8 cellular contexts compared by ENCODE assay signal in the genomic region with DNA sequence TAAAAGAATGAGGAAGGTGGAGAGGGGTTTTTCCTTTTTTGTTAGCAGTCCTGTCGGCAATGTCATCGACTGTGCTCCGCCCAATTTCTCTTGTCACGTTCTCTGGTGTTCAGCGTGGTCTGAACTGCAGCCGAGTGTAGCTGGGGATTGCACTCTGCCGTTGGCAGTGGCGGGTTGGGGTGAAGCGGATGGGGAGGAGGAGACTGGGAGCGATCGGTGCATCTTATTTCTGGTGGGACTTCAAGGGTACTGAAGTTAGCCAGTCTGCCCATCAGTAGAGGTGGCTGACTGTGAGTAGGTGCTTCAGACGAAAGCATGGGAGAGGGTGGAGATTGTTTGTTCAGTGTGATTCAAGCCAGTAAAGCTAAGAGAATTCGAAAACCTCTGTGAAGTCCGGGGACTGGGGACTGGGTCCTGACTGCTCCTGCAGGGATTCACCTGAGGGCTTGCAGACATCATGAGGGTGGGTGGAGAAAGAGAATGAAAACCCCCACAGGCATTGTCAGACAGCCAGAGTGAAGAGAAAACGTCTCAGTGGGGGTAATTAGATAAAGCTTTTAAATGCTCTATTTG. TPM values are rescaled to one million over a fixed set of nuclear protein-coding genes. Genes with fewer than 3 reads are reported as not detected.
DNase-seq lines count a peak whose midpoint lies in the region; ATAC-seq and TF ChIP-seq lines count a peak whose summit lies in the region.

No MANE protein-coding gene starts in this region.

- CTCF ChIA-PET in SK-N-SH (lab: Yijun Ruan, JAX): no interaction called here

- H3K36me3 Mint-ChIP-seq in activated naive CD4-positive, alpha-beta T cell treated with anti-CD3 and anti-CD28 coated beads, Interleukin-2, amount 50 U/mL, for 24 hours: peaks cover 2% of the 10 kb centered on the region

- peak overlapping the region; percentile 44; the same call in 1 of the 2 replicates for H3K4me2 ChIP-seq in SK-N-SH

- in situ Hi-C loops in transverse colon (cut with MboI; ENCODE audit: low pct_ligation_motif_present in 1 of 4, low pct_unique_long_range_greater_than_20kb in 1 of 4, low sequenced_read_pairs in 3 of 4): loop anchor here in 1 of 4 donors (25.0 kb wide), 1 partner anchor 124 kb away; no protein-coding TSS in a partner anchor

- H3K27ac Mint-ChIP-seq in activated naive CD4-positive, alpha-beta T cell treated with anti-CD3 and anti-CD28 coated beads, Interleukin-2, amount 50 U/mL, for 24 hours: peak overlapping the region; percentile 95

- no peaks in the 10 kb centered on the region for H3K27me3 ChIP-seq in SK-N-SH (ENCODE audit: insufficient read depth)
- no peaks in the 10 kb centered on the region for H3K27me3 ChIP-seq in left lung
- H3K27me3 ChIP-seq in transverse colon: no peaks in the 10 kb centered on the region

- H3K9me2 ChIP-seq in SK-N-SH: no peaks in the 10 kb centered on the region

- H3K9me3 ChIP-seq in SK-N-SH (no peaks in the 10 kb centered on the region), left lung (no peaks in the 10 kb centered on the region), transverse colon (no peaks in the 10 kb centered on the region)

- H3K4me1 Mint-ChIP-seq in activated naive CD4-positive, alpha-beta T cell treated with anti-CD3 and anti-CD28 coated beads, Interleukin-2, amount 50 U/mL, for 24 hours: peaks cover 79% of the 10 kb centered on the region

- peaks cover 72% of the 10 kb centered on the region for H4K20me1 ChIP-seq in SK-N-SH (ENCODE audit: insufficient read depth)

- H3K9me3 Mint-ChIP-seq in activated naive CD4-positive, alpha-beta T cell treated with anti-CD3 and anti-CD28 coated beads, Interleukin-2, amount 50 U/mL, for 24 hours: no peaks in the 10 kb centered on the region

- no peak overlapping the region for H3K27ac ChIP-seq in SK-N-SH (ENCODE audit: low read depth in 2 of 2, low read length in 1 of 2)
- peak overlapping the region; percentile 22 to 48 for H3K27ac ChIP-seq in left lung
- peak overlapping the region; percentile 65 to 84 (median 83) for H3K27ac ChIP-seq in transverse colon

- 32% methylated on average over 15 of the region's 15 CpGs for WGBS in SK-N-SH (ENCODE audit: low lambda C conversion rate)
- 28 to 49% methylated on average over 13 to 15 of the region's 15 CpGs for WGBS in transverse colon (ENCODE audit: low coverage in 1 of 2), 2 donors

- no peak overlapping the region for H3K9ac ChIP-seq in SK-N-SH

- H3K4me3 Mint-ChIP-seq in activated naive CD4-positive, alpha-beta T cell treated with anti-CD3 and anti-CD28 coated beads, Interleukin-2, amount 50 U/mL, for 24 hours: peak overlapping the region; percentile 87

- peaks cover 6 to 32% of the 10 kb centered on the region in 2 experiments; a peak in 2 of 4 replicates for H3K4me1 ChIP-seq in SK-N-SH (ENCODE audit: control insufficient read depth in 1 of 2, insufficient read depth in 2 of 2, low read depth in 1 of 2, low read length in 1 of 2)
- peaks cover 30 to 82% of the 10 kb centered on the region in 2 donors for H3K4me1 ChIP-seq in left lung
- peaks cover 44 to 79% (median 60%) of the 10 kb centered on the region in 4 donors for H3K4me1 ChIP-seq in transverse colon

- no peak for TF ChIP-seq CTCF in SK-N-SH (IDR thresholded peaks at IDR 0.05)
- no peak for TF ChIP-seq CTCF in left lung (IDR thresholded peaks at IDR 0.05)
- no peak for TF ChIP-seq CTCF in transverse colon (IDR thresholded peaks at IDR 0.05)

- DNase-seq in SK-N-SH (peak; percentile 23), NCI-H748 treated with DMSO at 0.1 percent for 48 hours (lab: John Stamatoyannopoulos, UW) (peak; percentile 45), left lung (no peak), transverse colon (peak; percentile 44), EL (no peak)

- no peak for TF ChIP-seq RAD21 in SK-N-SH (IDR thresholded peaks at IDR 0.05; ENCODE audit: low read length)

- H2AFZ ChIP-seq in SK-N-SH (ENCODE audit: low read depth): no peak overlapping the region

- no peak for TF ChIP-seq POLR2A in transverse colon (IDR thresholded peaks at IDR 0.05)

- TF ChIP-seq EP300 in SK-N-SH (IDR thresholded peaks at IDR 0.05; ENCODE audit: borderline replicate concordance in 1 of 2, low read depth in 1 of 2, low read length in 1 of 2) (no peak), transverse colon (IDR thresholded peaks at IDR 0.05; ENCODE audit: low read depth) (no peak)

- ATAC-seq in SK-N-SH treated with all-trans-retinoic acid at 6 μM for 48 hours: no peak
- peak; percentile 57 for ATAC-seq in left lung
- ATAC-seq in HG03521 (IDR thresholded peaks at IDR 0.05; ENCODE audit: unreplicated experiment): no peak

- intact Hi-C loops in left lung (cut with DNase I) (no loop called here), transverse colon (cut with DNase I; ENCODE audit: low total_unique reads) (no loop called here)

- peak overlapping the region in 1 of 2 experiments; percentile 32; a peak in 1 of 4 replicates for H3K4me3 ChIP-seq in SK-N-SH (ENCODE audit: low read depth in 2 of 2, low read length in 1 of 2)
- no peak overlapping the region for H3K4me3 ChIP-seq in left lung
- peak overlapping the region in 2 of 4 donors; percentile 11 to 28 for H3K4me3 ChIP-seq in transverse colon

- no peaks in the 10 kb centered on the region for H3K36me3 ChIP-seq in SK-N-SH (replicated peaks in 1 of 2; ENCODE audit: control insufficient read depth in 1 of 2, insufficient read depth in 2 of 2, low read length in 1 of 2)
- H3K36me3 ChIP-seq in left lung: no peaks in the 10 kb centered on the region
- no peaks in the 10 kb centered on the region for H3K36me3 ChIP-seq in transverse colon

- POLR2A ChIA-PET in SK-N-SH (lab: Yijun Ruan, JAX): no interaction called here

- no peaks in the 10 kb centered on the region for H3K27me3 Mint-ChIP-seq in activated naive CD4-positive, alpha-beta T cell treated with anti-CD3 and anti-CD28 coated beads, Interleukin-2, amount 50 U/mL, for 24 hours

- peaks cover 89% of the 10 kb centered on the region for H3K79me2 ChIP-seq in SK-N-SH (ENCODE audit: insufficient read depth)

- peaks cover 3% of the 10 kb centered on the region for H3F3A ChIP-seq in SK-N-SH (replicated peaks; ENCODE audit: insufficient read depth)

TF ChIP-seq in SK-N-SH, 30 proteins besides CTCF, POLR2A, EP300 and RAD21 (continues in another document):
- TF ChIP-seq TAF1 (IDR thresholded peaks at IDR 0.05; ENCODE audit: borderline replicate concordance, low read depth, low read length) (no peak), TEAD4 (IDR thresholded peaks at IDR 0.05; ENCODE audit: borderline replicate concordance, insufficient read depth) (no peak)
- TF ChIP-seq, protein P1, sequence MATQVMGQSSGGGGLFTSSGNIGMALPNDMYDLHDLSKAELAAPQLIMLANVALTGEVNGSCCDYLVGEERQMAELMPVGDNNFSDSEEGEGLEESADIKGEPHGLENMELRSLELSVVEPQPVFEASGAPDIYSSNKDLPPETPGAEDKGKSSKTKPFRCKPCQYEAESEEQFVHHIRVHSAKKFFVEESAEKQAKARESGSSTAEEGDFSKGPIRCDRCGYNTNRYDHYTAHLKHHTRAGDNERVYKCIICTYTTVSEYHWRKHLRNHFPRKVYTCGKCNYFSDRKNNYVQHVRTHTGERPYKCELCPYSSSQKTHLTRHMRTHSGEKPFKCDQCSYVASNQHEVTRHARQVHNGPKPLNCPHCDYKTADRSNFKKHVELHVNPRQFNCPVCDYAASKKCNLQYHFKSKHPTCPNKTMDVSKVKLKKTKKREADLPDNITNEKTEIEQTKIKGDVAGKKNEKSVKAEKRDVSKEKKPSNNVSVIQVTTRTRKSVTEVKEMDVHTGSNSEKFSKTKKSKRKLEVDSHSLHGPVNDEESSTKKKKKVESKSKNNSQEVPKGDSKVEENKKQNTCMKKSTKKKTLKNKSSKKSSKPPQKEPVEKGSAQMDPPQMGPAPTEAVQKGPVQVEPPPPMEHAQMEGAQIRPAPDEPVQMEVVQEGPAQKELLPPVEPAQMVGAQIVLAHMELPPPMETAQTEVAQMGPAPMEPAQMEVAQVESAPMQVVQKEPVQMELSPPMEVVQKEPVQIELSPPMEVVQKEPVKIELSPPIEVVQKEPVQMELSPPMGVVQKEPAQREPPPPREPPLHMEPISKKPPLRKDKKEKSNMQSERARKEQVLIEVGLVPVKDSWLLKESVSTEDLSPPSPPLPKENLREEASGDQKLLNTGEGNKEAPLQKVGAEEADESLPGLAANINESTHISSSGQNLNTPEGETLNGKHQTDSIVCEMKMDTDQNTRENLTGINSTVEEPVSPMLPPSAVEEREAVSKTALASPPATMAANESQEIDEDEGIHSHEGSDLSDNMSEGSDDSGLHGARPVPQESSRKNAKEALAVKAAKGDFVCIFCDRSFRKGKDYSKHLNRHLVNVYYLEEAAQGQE (IDR thresholded peaks at IDR 0.05; ENCODE audit: low read depth, low read length): no peak

TF ChIP-seq in SK-N-SH treated with all-trans-retinoic acid at 6 μM for 48 hours, 23 proteins besides CTCF, POLR2A, EP300 and RAD21 (continues in another document):
- TF ChIP-seq TOX (CRISPR knock-in tag; IDR thresholded peaks at IDR 0.05; ENCODE audit: borderline replicate concordance) (no peak), ZFP3 (CRISPR knock-in tag; IDR thresholded peaks at IDR 0.05) (no peak), ESRRG (CRISPR knock-in tag; IDR thresholded peaks at IDR 0.05) (no peak), GLIS3 (CRISPR knock-in tag; IDR thresholded peaks at IDR 0.05) (no peak), ZC3H10 (CRISPR knock-in tag; IDR thresholded peaks at IDR 0.05) (no peak), ISL1 (CRISPR knock-in tag; IDR thresholded peaks at IDR 0.05) (no peak), OSR1 (CRISPR knock-in tag; IDR thresholded peaks at IDR 0.05) (no peak), RARB (CRISPR knock-in tag; IDR thresholded peaks at IDR 0.05) (no peak), ZNF8 (CRISPR knock-in tag; IDR thresholded peaks at IDR 0.05) (no peak)
- TF ChIP-seq, protein P2, sequence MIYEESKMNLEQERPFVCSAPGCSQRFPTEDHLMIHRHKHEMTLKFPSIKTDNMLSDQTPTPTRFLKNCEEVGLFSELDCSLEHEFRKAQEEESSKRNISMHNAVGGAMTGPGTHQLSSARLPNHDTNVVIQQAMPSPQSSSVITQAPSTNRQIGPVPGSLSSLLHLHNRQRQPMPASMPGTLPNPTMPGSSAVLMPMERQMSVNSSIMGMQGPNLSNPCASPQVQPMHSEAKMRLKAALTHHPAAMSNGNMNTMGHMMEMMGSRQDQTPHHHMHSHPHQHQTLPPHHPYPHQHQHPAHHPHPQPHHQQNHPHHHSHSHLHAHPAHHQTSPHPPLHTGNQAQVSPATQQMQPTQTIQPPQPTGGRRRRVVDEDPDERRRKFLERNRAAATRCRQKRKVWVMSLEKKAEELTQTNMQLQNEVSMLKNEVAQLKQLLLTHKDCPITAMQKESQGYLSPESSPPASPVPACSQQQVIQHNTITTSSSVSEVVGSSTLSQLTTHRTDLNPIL (CRISPR knock-in tag; IDR thresholded peaks at IDR 0.05; ENCODE audit: low read depth): no peak

RNA-seq across cellular contexts. Expression of a gene that starts 5.1 kb away (rescaled TPM):
- polyA plus RNA-seq in SK-N-SH (2012; rRNA removed): 1.5 and 2.0 TPM in 2 replicates
- 1.2 and 1.6 TPM in 2 replicates for polyA plus RNA-seq in SK-N-SH (2012; cell fraction: cytosol; rRNA removed)
- 7.5 and 8.0 TPM in 2 replicates for polyA plus RNA-seq in SK-N-SH (2012; cell fraction: nucleus; rRNA removed)
- 10 to 100 TPM; 49.3 to 54.0 TPM for total RNA-seq in left lung
- 100 to 1,000 TPM in 2 of 4 donors, 10 to 100 TPM in 2; 73.9 to 214 (median 107) TPM for total RNA-seq in transverse colon

Comparison
In these comparisons a context has a peak if more than half of its experiments do, and no peak if none do; other contexts are left out.
1. DNase-seq: peak in SK-N-SH (single experiment), NCI-H748 treated with DMSO at 0.1 percent for 48 hours (single experiment) and transverse colon (single experiment); none in left lung (0 of 2) and EL (single experiment).
2. H3K27ac ChIP-seq: peak in left lung (2 of 2) and transverse colon (4 of 4); none in SK-N-SH (0 of 2).